14 cellular contexts compared by ENCODE assay signal in genomic region chr2:231000211-231000904, GRCh38. TPM values are rescaled to one million over a fixed set of nuclear protein-coding genes. Genes with fewer than 3 reads are reported as not detected.
DNase-seq lines count a peak whose midpoint lies in the region; TF ChIP-seq lines count a peak whose summit lies in the region.
"Had no signal": no experiment of that assay in that cellular context is flagged by ENCODE, and none has a peak within 500 bp of the region (broad histone marks: within the 10 kb centered on the region; RNA-seq: fewer than 3 reads in every experiment).

No MANE protein-coding gene starts in this region.

- TF ChIP-seq POLR2A in Peyer's patch (IDR thresholded peaks at IDR 0.05) (no peak), testis (IDR thresholded peaks at IDR 0.05) (no peak)

- intact Hi-C loops in testis (cut with DNase I; ENCODE audit: low total_unique reads), result no loop called here

- H3K27me3 ChIP-seq in Peyer's patch, result no peaks in the 10 kb centered on the region
- no peaks in the 10 kb centered on the region for H3K27me3 ChIP-seq in iPS DF 6.9 (ENCODE audit: control insufficient read depth, insufficient read depth, low read length)
- no peaks in the 10 kb centered on the region for H3K27me3 ChIP-seq in testis

- H3K9me3 ChIP-seq in Peyer's patch (no peaks in the 10 kb centered on the region), iPS DF 6.9 (ENCODE audit: control insufficient read depth, insufficient read depth, low read length) (no peaks in the 10 kb centered on the region), testis (no peaks in the 10 kb centered on the region)
- H3K9me3 ChIP-seq: upper lobe of right lung had no signal

- H3K4me1 ChIP-seq in Peyer's patch (no peaks in the 10 kb centered on the region), iPS DF 6.9 (ENCODE audit: control insufficient read depth, insufficient read depth, low read length) (no peaks in the 10 kb centered on the region), testis (no peaks in the 10 kb centered on the region)
- H3K4me1 ChIP-seq: upper lobe of right lung had no signal

- H3K27ac ChIP-seq in Peyer's patch (no peak overlapping the region), iPS DF 6.9 (ENCODE audit: low read length) (no peak overlapping the region), testis (no peak overlapping the region)
- H3K27ac ChIP-seq: upper lobe of right lung had no signal

- DNase-seq in NCI-H82 (lab: John Stamatoyannopoulos, UW) (peak; percentile 41), NCI-H82 treated with DMSO at 0.1 percent for 48 hours (lab: John Stamatoyannopoulos, UW; ENCODE audit: unreplicated experiment) (no peak), Peyer's patch (peak in 1 of 3 donors; percentile 72), iPS DF 6.9 (ENCODE audit: low read depth, low spot score) (peak; percentile 31), testis (peak; percentile 43), NCI-H1092 (lab: John Stamatoyannopoulos, UW) (no peak), KG1 (lab: John Stamatoyannopoulos, UW) (no peak), germinal center (ENCODE audit: low spot score) (no peak)
- DNase-seq: activated CD4-positive, alpha-beta T cell treated with anti-CD3 and anti-CD28 coated beads for 4 hours; activated T-cell treated with anti-CD3 and anti-CD28 coated beads, Interleukin-2, amount 50 U/mL, for 4 hours; NCI-H187 treated with DMSO at 0.1 percent for 48 hours; T-helper 1 cell; upper lobe of right lung had no signal

- H3K4me3 ChIP-seq in Peyer's patch (peak overlapping the region in 1 of 4 donors; percentile 14), iPS DF 6.9 (ENCODE audit: low read length) (no peak overlapping the region), testis (no peak overlapping the region)
- H3K4me3 ChIP-seq: upper lobe of right lung had no signal

- WGBS in iPS DF 6.9 (ENCODE audit: insufficient coverage, insufficient read length), result no CpG with 5 or more reads among the region's 24 CpGs
- WGBS in testis, 2 donors, result 58% methylated on average over 23 to 24 of the region's 24 CpGs

- H3K36me3 ChIP-seq in Peyer's patch (no peaks in the 10 kb centered on the region), iPS DF 6.9 (ENCODE audit: control insufficient read depth, insufficient read depth, low read length) (no peaks in the 10 kb centered on the region), testis (ENCODE audit: low read depth, missing control alignments) (no peaks in the 10 kb centered on the region)
- H3K36me3 ChIP-seq: upper lobe of right lung had no signal

- TF ChIP-seq CTCF in Peyer's patch (IDR thresholded peaks at IDR 0.05) (peak in 4 of 6 experiments; percentile 6 to 55 (median 53)), testis (IDR thresholded peaks at IDR 0.05) (no peak)

RNA-seq across cellular contexts. Expression of gene SPATA3, which starts 4.4 kb away (rescaled TPM):
- total RNA-seq in Peyer's patch (not detected), testis (100 to 1,000 TPM in 1 of 2 donors, 10 to 100 TPM in 1; 18.6 to 127 TPM)
- 211 TPM for polyA plus RNA-seq in testis (ENCODE audit: insufficient read depth, low read depth, low replicate concordance)
- total RNA-seq: activated T-cell treated with anti-CD3 and anti-CD28 coated beads, Interleukin-2, amount 50 U/mL, for 4 hours; upper lobe of right lung had no signal
- polyA plus RNA-seq: adipose tissue had no signal

RNA-seq across cellular contexts. Expression of gene C2orf72, which starts 37.0 kb away (rescaled TPM):
- total RNA-seq in Peyer's patch (10 to 100 TPM in 3 of 4 donors, 1 to 10 TPM in 1; 9.9 to 46.2 (median 31.8) TPM), testis (1 to 10 TPM; 5.3 to 6.9 TPM)
- polyA plus RNA-seq in testis (ENCODE audit: insufficient read depth, low read depth, low replicate concordance), result 2.7 TPM

RNA-seq across cellular contexts. Expression of gene PSMD1, which starts 56.3 kb away (rescaled TPM):
- total RNA-seq in Peyer's patch (100 to 1,000 TPM in 3 of 4 donors, 10 to 100 TPM in 1; 89.1 to 116 (median 111) TPM), testis (10 to 100 TPM; 60.8 to 66.8 TPM)
- 69.6 TPM for polyA plus RNA-seq in testis (ENCODE audit: insufficient read depth, low read depth, low replicate concordance)

Comparison
In these comparisons a context has a peak if more than half of its experiments do, and no peak if none do; other contexts are left out.
1. DNase-seq: peak in NCI-H82 (single experiment), iPS DF 6.9 (single experiment) and testis (single experiment); none in NCI-H82 treated with DMSO at 0.1 percent for 48 hours (single experiment), NCI-H1092 (single experiment), KG1 (single experiment) and germinal center (single experiment).
2. CTCF ChIP-seq: peak in Peyer's patch (4 of 6); none in testis (0 of 3).
3. RNA of gene SPATA3, which starts 4.4 kb away (total RNA-seq): 18.6 to 127 TPM in testis; not detected in Peyer's patch; every median in the first group is over 10 times any median in the second.